ENCODE assay signal across 11 cellular contexts in genomic region chr1:23402286-23403037, GRCh38. TPM values are rescaled to one million over a fixed set of nuclear protein-coding genes. Genes with fewer than 3 reads are reported as not detected.
A peak's percentile ranks its signal among the peaks of the same experiment; 100 is the strongest.
DNase-seq lines count a peak whose midpoint lies in the region; ATAC-seq and TF ChIP-seq lines count a peak whose summit lies in the region.
"Had no signal": no experiment of that assay in that cellular context is flagged by ENCODE, and none has a peak within 500 bp of the region (broad histone marks: within the 10 kb centered on the region; RNA-seq: fewer than 3 reads in every experiment).

No MANE protein-coding gene starts in this region.

- H3K4me1 Mint-ChIP-seq in MCF 10A (ENCODE audit: insufficient read depth, unreplicated experiment): peaks cover 31% of the 10 kb centered on the region

- peaks cover 0 to 5% (median 0%) of the 10 kb centered on the region in 9 donors for H3K36me3 ChIP-seq in heart right ventricle

- POLR2A ChIA-PET in MCF 10A (lab: Yijun Ruan, JAX): interaction anchor here (0.6 to 6.1 kb wide), 19 partner anchors 8 to 1035 kb away, joined by 3 to 247 read pairs (median 10); partner anchors contain the start of genes ASAP3, HNRNPR, LUZP1 and ZNF436

- CTCF ChIA-PET in MCF 10A (lab: Yijun Ruan, JAX): interaction anchor here (0.6 to 3.5 kb wide), 8 partner anchors 8 to 106 kb away, joined by 3 to 41 read pairs (median 10); partner anchors contain the start of genes HNRNPR and ZNF436

- ATAC-seq in heart right ventricle (no peak), HG02759 (IDR thresholded peaks at IDR 0.05; ENCODE audit: unreplicated experiment) (no peak), GM21723 (IDR thresholded peaks at IDR 0.05; ENCODE audit: unreplicated experiment) (no peak)

- H3K4me3 Mint-ChIP-seq in MCF 10A (ENCODE audit: unreplicated experiment): no peak overlapping the region
- H3K4me3 Mint-ChIP-seq: stimulated activated naive CD8-positive, alpha-beta T cell treated with anti-CD3 and anti-CD28 coated beads, Interleukin-15, Interleukin-2, amounts not matched to agents 100 ng/mL and 50 ng/mL, for 24 hours had no signal

- H3K27me3 Mint-ChIP-seq in MCF 10A (ENCODE audit: insufficient read depth, unreplicated experiment): no peaks in the 10 kb centered on the region
- H3K27me3 Mint-ChIP-seq: stimulated activated naive CD8-positive, alpha-beta T cell treated with anti-CD3 and anti-CD28 coated beads, Interleukin-15, Interleukin-2, amounts not matched to agents 100 ng/mL and 50 ng/mL, for 24 hours had no signal

- H3K27ac Mint-ChIP-seq in MCF 10A (ENCODE audit: low read depth, unreplicated experiment): peak overlapping the region; percentile 64
- H3K27ac Mint-ChIP-seq: stimulated activated naive CD8-positive, alpha-beta T cell treated with anti-CD3 and anti-CD28 coated beads, Interleukin-15, Interleukin-2, amounts not matched to agents 100 ng/mL and 50 ng/mL, for 24 hours had no signal

- intact Hi-C loops in heart right ventricle (cut with DNase I) (loop anchor here in 8 of 10 donors (1.0 to 10.0 kb wide), 8 partner anchors 34 to 88 kb away; partner anchors contain the start of genes HNRNPR (in 8 of the 8) and ZNF436 (in 4 of the 8)), cardiac septum (cut with DNase I) (loop anchor here (2.0 to 5.0 kb wide), 3 partner anchors 34 to 120 kb away; partner anchors contain the start of genes HNRNPR and ZNF436), MCF 10A (cut with micrococcal nuclease) (loop anchor here (5.0 to 10.0 kb wide), 3 partner anchors 75 to 298 kb away; no protein-coding TSS in a partner anchor)

- no peak overlapping the region for H3K4me3 ChIP-seq in heart right ventricle

- no peaks in the 10 kb centered on the region for H3K36me3 Mint-ChIP-seq in MCF 10A (ENCODE audit: insufficient read depth, unreplicated experiment)

- peaks cover 0 to 3% (median 0%) of the 10 kb centered on the region in 11 donors for H3K9me3 ChIP-seq in heart right ventricle

- H3K27ac ChIP-seq in heart right ventricle: peak overlapping the region in 7 of 10 donors; percentile 26 to 83 (median 55)

- H3K27me3 ChIP-seq in heart right ventricle: no peaks in the 10 kb centered on the region

- DNase-seq in heart right ventricle (no peak), cardiac septum (ENCODE audit: low spot score) (no peak), MCF 10A (ENCODE audit: unreplicated experiment) (no peak), medulla oblongata (ENCODE audit: extremely low spot score) (peak; percentile 41), NCI-H1092 treated with DMSO at 0.1 percent for 48 hours (lab: John Stamatoyannopoulos, UW) (no peak)
- no peak for DNase-seq in activated CD4-positive, alpha-beta T cell treated with anti-CD3 and anti-CD28 coated beads, Interleukin-2, amount 50 U/mL, for 1 hour
- DNase-seq: H7, NCI-H1417 treated with DMSO at 0.1 percent for 48 hours had no signal

- TF ChIP-seq CTCF in heart right ventricle (IDR thresholded peaks at IDR 0.05) (no peak), MCF 10A (IDR thresholded peaks at IDR 0.05; ENCODE audit: unreplicated experiment) (no peak)

- BruUV-seq in MCF 10A (replicated peaks; lab: Mats Ljungman, UMichigan): no TSS peak

- WGBS in heart right ventricle, 2 donors: 77 to 80% methylated on average over 11 of the region's 11 CpGs

- H3K4me1 ChIP-seq in heart right ventricle: peaks cover 18 to 68% (median 42%) of the 10 kb centered on the region in 9 donors

- no peaks in the 10 kb centered on the region for H3K9me3 Mint-ChIP-seq in MCF 10A (ENCODE audit: unreplicated experiment)
- H3K9me3 Mint-ChIP-seq: stimulated activated naive CD8-positive, alpha-beta T cell treated with anti-CD3 and anti-CD28 coated beads, Interleukin-15, Interleukin-2, amounts not matched to agents 100 ng/mL and 50 ng/mL, for 24 hours had no signal

RNA-seq across cellular contexts. Expression of gene TCEA3, which starts 22.1 kb away (rescaled TPM):
- total RNA-seq in heart right ventricle: 10 to 100 TPM; 56.7 to 93.0 (median 71.8) TPM
- 10 to 100 TPM; 25.1 to 51.4 TPM for polyA plus RNA-seq in heart right ventricle
- total RNA-seq in cardiac septum: 46.0 TPM
- 0.49 and 1.5 TPM in 2 replicates for total RNA-seq in MCF 10A (2022)

RNA-seq across cellular contexts. Expression of gene ZNF436, which starts 32.8 kb away (rescaled TPM):
- total RNA-seq in heart right ventricle (10 to 100 TPM in 9 of 10 donors, 1 to 10 TPM in 1; 9.4 to 25.5 (median 16.3) TPM), cardiac septum (19.8 TPM), MCF 10A (2022) (6.5 and 8.0 TPM in 2 replicates)
- 1 to 10 TPM; 3.3 to 4.2 TPM for polyA plus RNA-seq in heart right ventricle

RNA-seq across cellular contexts. Expression of gene HNRNPR, which starts 58.4 kb away (rescaled TPM):
- total RNA-seq in heart right ventricle (10 to 100 TPM; 56.7 to 72.7 (median 66.4) TPM), cardiac septum (67.3 TPM), MCF 10A (2022) (128 and 152 TPM in 2 replicates)
- polyA plus RNA-seq in heart right ventricle: 10 to 100 TPM; 44.6 to 60.3 TPM

Comparison
In these comparisons a context has a peak if more than half of its experiments do, and no peak if none do; other contexts are left out.
1. RNA of gene TCEA3, which starts 22.1 kb away (total RNA-seq): 56.7 to 93.0 TPM in heart right ventricle and 46.0 TPM in cardiac septum (single experiment); 0.49 to 1.5 TPM in MCF 10A; every median in the first group is over 10 times any median in the second.